12 cellular contexts compared by ENCODE assay signal in the genomic region with DNA sequence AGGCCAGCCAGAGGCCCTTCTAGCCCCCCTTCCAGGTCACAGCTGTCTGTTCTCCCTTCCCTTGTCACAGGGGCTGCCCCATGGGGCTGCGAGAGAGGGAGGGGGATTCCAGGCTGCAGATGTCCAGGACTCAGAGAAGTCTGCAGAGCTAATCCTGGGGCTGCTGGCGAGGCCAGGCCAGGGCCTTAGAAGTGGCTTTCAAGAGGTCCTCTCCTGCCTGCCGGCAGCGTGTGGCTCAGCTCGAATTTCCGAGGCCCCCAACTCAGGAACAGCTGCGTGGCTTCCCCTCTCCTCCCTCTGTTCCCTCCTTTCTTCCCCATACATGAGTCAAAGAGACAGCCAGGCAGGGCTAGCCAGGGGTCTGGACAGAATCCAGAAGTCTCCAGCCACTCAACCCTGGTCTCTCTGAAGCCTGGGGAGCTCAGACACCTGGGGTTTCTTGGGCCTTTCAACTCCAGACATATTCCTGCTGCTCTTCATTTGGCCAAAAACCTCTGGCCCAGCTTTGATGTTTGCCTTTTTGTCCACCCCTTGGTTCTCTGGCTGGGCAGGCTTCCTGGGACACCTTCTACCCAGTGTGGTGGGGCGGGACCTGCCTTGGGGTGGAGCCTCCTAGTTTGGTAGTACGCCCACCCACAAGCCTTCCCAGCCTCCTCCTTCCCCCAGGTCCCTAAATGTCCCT. TPM values are rescaled to one million over a fixed set of nuclear protein-coding genes. Genes with fewer than 3 reads are reported as not detected.
A peak's percentile ranks its signal among the peaks of the same experiment; 100 is the strongest.
DNase-seq lines count a peak whose midpoint lies in the region; ATAC-seq and TF ChIP-seq lines count a peak whose summit lies in the region.
"Had no signal": no experiment of that assay in that cellular context is flagged by ENCODE, and none has a peak within 500 bp of the region (broad histone marks: within the 10 kb centered on the region; RNA-seq: fewer than 3 reads in every experiment).

No MANE protein-coding gene starts in this region.

- no peak overlapping the region for H2AK5ac ChIP-seq in neuronal stem cell (ENCODE audit: low read depth, low read length)

- H2BK12ac ChIP-seq in neuronal stem cell (ENCODE audit: low read length) = no peak overlapping the region

- H3K9me3 ChIP-seq in fibroblast of lung (ENCODE audit: control insufficient read depth, insufficient read depth, low read depth, low read length) = no peaks in the 10 kb centered on the region
- H3K9me3 ChIP-seq in neuronal stem cell (replicated peaks in 1 of 2; ENCODE audit: control insufficient read depth in 2 of 2, insufficient read depth in 1 of 2, low read depth in 1 of 2, low read length in 2 of 2) = no peaks in the 10 kb centered on the region
- H3K9me3 ChIP-seq: adrenal gland had no signal

- H3K4me1 ChIP-seq in fibroblast of lung (ENCODE audit: control insufficient read depth, extremely low read depth, insufficient read depth, low read length) = peaks cover 28% of the 10 kb centered on the region
- peaks cover 0 to 15% of the 10 kb centered on the region in 2 donors for H3K4me1 ChIP-seq in neuronal stem cell (ENCODE audit: control insufficient read depth in 2 of 2, insufficient read depth in 1 of 2, low read depth in 1 of 2, low read length in 2 of 2)

- H4K91ac ChIP-seq in neuronal stem cell (ENCODE audit: low read depth, low read length, poor library complexity) = no peak overlapping the region

- H4K20me1 ChIP-seq in fibroblast of lung (ENCODE audit: control insufficient read depth, extremely low read depth, insufficient read depth, low read length) = no peaks in the 10 kb centered on the region

- no peak overlapping the region for H2BK15ac ChIP-seq in neuronal stem cell (ENCODE audit: low read length)

- peak overlapping the region; percentile 8 for H2AFZ ChIP-seq in fibroblast of lung (ENCODE audit: low read length)
- no peak overlapping the region for H2AFZ ChIP-seq in neuronal stem cell (ENCODE audit: low read length)

- no peak for ATAC-seq in HG02938 (IDR thresholded peaks at IDR 0.05; ENCODE audit: unreplicated experiment)
- no peak for ATAC-seq in HG03439 (IDR thresholded peaks at IDR 0.05; ENCODE audit: unreplicated experiment)

- DNase-seq in AG20443 (ENCODE audit: low spot score) (peak; percentile 65), LHCN-M2 (ENCODE audit: low read depth) (peak; percentile 81), fibroblast of lung (ENCODE audit: low read depth in 2 of 2) (peak; percentile 66 to 73), neuronal stem cell (ENCODE audit: low spot score) (no peak), NCI-H146 treated with DMSO at 0.1 percent for 48 hours (lab: John Stamatoyannopoulos, UW; ENCODE audit: unreplicated experiment) (no peak)
- DNase-seq in stimulated activated CD4-positive, alpha-beta T cell treated with anti-CD3 and anti-CD28 coated beads, Interleukin-12 subunit alpha, Interleukin-12 subunit beta, amount 100 ng/mL, for 4 hours = no peak
- DNase-seq: activated CD8-positive, alpha-beta memory T cell treated with anti-CD3 and anti-CD28 coated beads for 24 hours; stimulated activated CD4-positive, alpha-beta T cell treated with anti-CD3 and anti-CD28 coated beads, Interleukin-15, amount 100 ng/mL, for 24 hours had no signal

- H3K27ac ChIP-seq in fibroblast of lung (ENCODE audit: insufficient read depth, low read length) (no peak overlapping the region), neuronal stem cell (replicated peaks; ENCODE audit: low read length) (no peak overlapping the region)
- H3K27ac ChIP-seq: C4-2B had no signal

- H3K79me2 ChIP-seq in fibroblast of lung (ENCODE audit: control insufficient read depth, insufficient read depth, low read length) = no peaks in the 10 kb centered on the region

- H3K27me3 ChIP-seq in fibroblast of lung (ENCODE audit: control insufficient read depth, insufficient read depth, low read length) = peaks cover 4% of the 10 kb centered on the region
- H3K27me3 ChIP-seq in neuronal stem cell (ENCODE audit: control insufficient read depth in 3 of 3, insufficient read depth in 3 of 3, low read depth in 1 of 3, low read length in 3 of 3) = peaks cover 0 to 22% (median 0%) of the 10 kb centered on the region in 3 experiments
- H3K27me3 ChIP-seq: adrenal gland had no signal

- no peak for TF ChIP-seq CTCF in fibroblast of lung (conservative IDR thresholded peaks at IDR 0.05 in 1 of 2, IDR thresholded peaks at IDR 0.05 in 1 of 2; ENCODE audit: low read depth in 1 of 2, low read length in 2 of 2)

- H3K4me2 ChIP-seq in fibroblast of lung (ENCODE audit: extremely low read depth, insufficient read depth, low read length) (no peak overlapping the region), neuronal stem cell (ENCODE audit: insufficient read depth, low read length, poor library complexity, severe bottlenecking) (no peak overlapping the region)

- no peaks in the 10 kb centered on the region for H3K79me1 ChIP-seq in neuronal stem cell (ENCODE audit: low read depth, low read length)

- peak overlapping the region; percentile 74 for H3K18ac ChIP-seq in neuronal stem cell (ENCODE audit: low read length)

- no CpG with 5 or more reads among the region's 9 CpGs for WGBS in neuronal stem cell (ENCODE audit: extremely low coverage in 2 of 2, insufficient read length in 2 of 2, insufficient replicate concordance in 1 of 2), 2 donors

- no peak overlapping the region for H3K23ac ChIP-seq in neuronal stem cell (ENCODE audit: low read depth, low read length, poor library complexity)

- no peak overlapping the region for H3K14ac ChIP-seq in neuronal stem cell (ENCODE audit: low read length)

- H3K9ac ChIP-seq in fibroblast of lung (ENCODE audit: insufficient read depth, low read length) = no peak overlapping the region
- H3K9ac ChIP-seq in neuronal stem cell (ENCODE audit: low read depth, low read length, poor library complexity) = no peak overlapping the region

- H3K4me3 ChIP-seq in fibroblast of lung (replicated peaks in 1 of 4; ENCODE audit: control extremely low read depth in 1 of 4, insufficient read depth in 1 of 4, low read depth in 3 of 4, low read length in 4 of 4) = no peak overlapping the region
- H3K4me3 ChIP-seq in neuronal stem cell (ENCODE audit: low read length in 2 of 2) = no peak overlapping the region
- H3K4me3 ChIP-seq: adrenal gland had no signal

- H3K36me3 ChIP-seq in fibroblast of lung (ENCODE audit: control insufficient read depth, insufficient read depth, low read length) (no peaks in the 10 kb centered on the region), neuronal stem cell (replicated peaks in 1 of 2; ENCODE audit: control insufficient read depth in 2 of 2, insufficient read depth in 2 of 2, low read length in 2 of 2) (no peaks in the 10 kb centered on the region)
- H3K36me3 ChIP-seq: adrenal gland had no signal

- H3K4ac ChIP-seq in neuronal stem cell (ENCODE audit: low read length) = no peak overlapping the region

- no peak overlapping the region for H4K8ac ChIP-seq in neuronal stem cell (ENCODE audit: low read depth, low read length)

- no peak overlapping the region for H2BK120ac ChIP-seq in neuronal stem cell (ENCODE audit: low read depth, low read length)

- no peak overlapping the region for H2BK5ac ChIP-seq in neuronal stem cell (ENCODE audit: low read length)

RNA-seq across cellular contexts. Expression of a gene that starts 21.8 kb away (rescaled TPM):
- total RNA-seq in LHCN-M2 (2014; rRNA removed) (0.45 and 0.63 TPM in 2 replicates), fibroblast of lung (0.26 and 0.33 TPM in 2 replicates)
- 1.00 TPM for polyA plus RNA-seq in LHCN-M2 (2012)
- polyA plus RNA-seq in fibroblast of lung = 2.0 and 2.4 TPM in 2 replicates
- polyA plus RNA-seq in fibroblast of lung (2012) = 0.48 and 0.53 TPM in 2 replicates
- 0.55 and 1.1 TPM in 2 replicates for polyA minus RNA-seq in fibroblast of lung (ENCODE audit: low replicate concordance)
- polyA plus RNA-seq in neuronal stem cell (2013, experiment 1 of 2) = 0.38 TPM
- 0.39 TPM for polyA plus RNA-seq in neuronal stem cell (2013, experiment 2 of 2)

RNA-seq across cellular contexts. Expression of a gene that starts 45.1 kb away (rescaled TPM):
- 15.1 and 17.7 TPM in 2 replicates for total RNA-seq in LHCN-M2 (2014; rRNA removed)
- 8.5 TPM for polyA plus RNA-seq in LHCN-M2 (2012)
- total RNA-seq in fibroblast of lung = 40.3 and 44.4 TPM in 2 replicates
- polyA plus RNA-seq in fibroblast of lung = 30.2 and 33.2 TPM in 2 replicates
- 45.0 and 51.9 TPM in 2 replicates for polyA plus RNA-seq in fibroblast of lung (2012)
- 92.5 and 96.5 TPM in 2 replicates for polyA minus RNA-seq in fibroblast of lung (ENCODE audit: low replicate concordance)
- 10.6 TPM for polyA plus RNA-seq in neuronal stem cell (2013, experiment 1 of 2)
- polyA plus RNA-seq in neuronal stem cell (2013, experiment 2 of 2) = 10.3 TPM

Comparison
In these comparisons a context has a peak if more than half of its experiments do, and no peak if none do; other contexts are left out.
1. DNase-seq: peak in AG20443 (single experiment), LHCN-M2 (single experiment) and fibroblast of lung (2 of 2); none in neuronal stem cell (single experiment), NCI-H146 treated with DMSO at 0.1 percent for 48 hours (single experiment) and stimulated activated CD4-positive, alpha-beta T cell treated with anti-CD3 and anti-CD28 coated beads, Interleukin-12 subunit alpha, Interleukin-12 subunit beta, amount 100 ng/mL, for 4 hours (single experiment).